21 cellular contexts compared by ENCODE assay signal in genomic region chr5:173785866-173786265, GRCh38.
"Had no signal": no experiment of that assay in that cellular context is flagged by ENCODE, and none has a peak within 500 bp of the region (broad histone marks: within the 10 kb centered on the region; RNA-seq: fewer than 3 reads in every experiment).

No MANE protein-coding gene starts in this region.

- H3K4me1 ChIP-seq: colonic mucosa had no signal

- H3K36me3 ChIP-seq: colonic mucosa, esophagus squamous epithelium, left ventricle myocardium inferior, suprapubic skin, upper lobe of left lung had no signal

- H3K4me3 Mint-ChIP-seq: activated CD4-positive, alpha-beta memory T cell treated with anti-CD3 and anti-CD28 coated beads for 36 hours; activated CD4-positive, alpha-beta T cell treated with anti-CD3 and anti-CD28 coated beads for 36 hours; activated CD8-positive, alpha-beta memory T cell treated with anti-CD3 and anti-CD28 coated beads, Interleukin-2, amount 10 ng/mL, durations not matched to agents 7 days and 5 days; activated naive CD8-positive, alpha-beta T cell; brain; naive thymus-derived CD4-positive, alpha-beta T cell; T-helper 17 cell had no signal

- H3K27me3 ChIP-seq: colonic mucosa, esophagus squamous epithelium, suprapubic skin, upper lobe of left lung had no signal

- H3K9me3 Mint-ChIP-seq: activated CD4-positive, alpha-beta memory T cell treated with anti-CD3 and anti-CD28 coated beads for 36 hours; brain had no signal

- H3K27ac Mint-ChIP-seq: activated CD4-positive, alpha-beta memory T cell treated with anti-CD3 and anti-CD28 coated beads for 36 hours; activated CD4-positive, alpha-beta T cell treated with anti-CD3 and anti-CD28 coated beads for 36 hours; activated CD8-positive, alpha-beta memory T cell treated with anti-CD3 and anti-CD28 coated beads, Interleukin-2, amount 10 ng/mL, durations not matched to agents 7 days and 5 days; activated naive CD8-positive, alpha-beta T cell; T-helper 17 cell had no signal

- H3K9me3 ChIP-seq: colonic mucosa, esophagus squamous epithelium, left ventricle myocardium inferior, mucosa of descending colon, suprapubic skin, upper lobe of left lung had no signal

- H3K36me3 Mint-ChIP-seq: activated CD4-positive, alpha-beta memory T cell treated with anti-CD3 and anti-CD28 coated beads for 36 hours; activated CD8-positive, alpha-beta memory T cell treated with anti-CD3 and anti-CD28 coated beads, Interleukin-2, amount 10 ng/mL, durations not matched to agents 7 days and 5 days; activated naive CD8-positive, alpha-beta T cell; brain; naive thymus-derived CD4-positive, alpha-beta T cell had no signal

- DNase-seq: activated CD4-positive, alpha-beta memory T cell treated with anti-CD3 and anti-CD28 coated beads for 36 hours; activated CD4-positive, alpha-beta T cell treated with anti-CD3 and anti-CD28 coated beads for 36 hours; activated CD8-positive, alpha-beta memory T cell treated with anti-CD3 and anti-CD28 coated beads, Interleukin-2, amount 10 ng/mL, durations not matched to agents 7 days and 5 days; activated effector memory CD4-positive, alpha-beta T cell treated with anti-CD3 and anti-CD28 coated beads, Interleukin-2, amount 50 U/mL, for 16 hours; activated T-cell treated with anti-CD3 and anti-CD28 coated beads, Interleukin-2, amount 50 U/mL, for 1 hour; amniotic stem cell; central memory CD4-positive, alpha-beta T cell; colonic mucosa; esophagus squamous epithelium; hypothalamus; left ventricle myocardium inferior; mucosa of descending colon; naive thymus-derived CD4-positive, alpha-beta T cell; stimulated activated CD4-positive, alpha-beta T cell treated with anti-CD3 and anti-CD28 coated beads, Interleukin-4, amount 100 ng/mL, for 24 hours; stimulated activated naive CD8-positive, alpha-beta T cell treated with anti-CD3 and anti-CD28 coated beads, Interleukin-15, Interleukin-2, amounts not matched to agents 100 U/mL and 50 U/mL, for 24 hours; T-helper 17 cell; upper lobe of left lung had no signal

- H3K4me3 ChIP-seq: colonic mucosa, esophagus squamous epithelium, left ventricle myocardium inferior, mucosa of descending colon, skin epidermis, suprapubic skin, upper lobe of left lung had no signal

- H3K27ac ChIP-seq: colonic mucosa, esophagus squamous epithelium, left ventricle myocardium inferior, skin epidermis, suprapubic skin, upper lobe of left lung had no signal

- H3K27me3 Mint-ChIP-seq: activated CD4-positive, alpha-beta memory T cell treated with anti-CD3 and anti-CD28 coated beads for 36 hours; activated CD4-positive, alpha-beta T cell treated with anti-CD3 and anti-CD28 coated beads for 36 hours; activated CD8-positive, alpha-beta memory T cell treated with anti-CD3 and anti-CD28 coated beads, Interleukin-2, amount 10 ng/mL, durations not matched to agents 7 days and 5 days; activated naive CD8-positive, alpha-beta T cell had no signal
